Comparison of ENCODE assay signal across 7 cellular contexts in genomic region chr16:29348748-29349147, GRCh38. TPM values are rescaled to one million over a fixed set of nuclear protein-coding genes. Genes with fewer than 3 reads are reported as not detected.
DNase-seq lines count a peak whose midpoint lies in the region; ATAC-seq and TF ChIP-seq lines count a peak whose summit lies in the region.
"Not testable (repeated sequence)": the region's sequence is repeated elsewhere in the genome, so short reads cannot be mapped to it uniquely, and the experiment has no call there.
"Had no signal": no experiment of that assay in that cellular context is flagged by ENCODE, and none has a peak within 500 bp of the region (broad histone marks: within the 10 kb centered on the region; RNA-seq: fewer than 3 reads in every experiment).

No MANE protein-coding gene starts in this region.

- not testable (repeated sequence) for H2BK20ac ChIP-seq in IMR-90 (ENCODE audit: low read depth, low read length)

- H3K9me3 Mint-ChIP-seq in stimulated activated memory B cell treated with anti-CD40 and anti-IgM and Interleukin-4, amounts not matched to agents 10 μg/mL and 1 μg/mL and 100 μg/mL, for 72 hours: not testable (repeated sequence)

- in situ Hi-C loops in IMR-90 (cut with MboI; ENCODE audit: low sequenced_read_pairs): not testable (repeated sequence)

- not testable (repeated sequence) for H2AK5ac ChIP-seq in IMR-90 (ENCODE audit: low read depth, low read length)

- TF ChIP-seq CTCF in IMR-90 (conservative IDR thresholded peaks at IDR 0.05; ENCODE audit: low read depth, low read length); fibroblast of mammary gland (conservative IDR thresholded peaks at IDR 0.05; ENCODE audit: control insufficient read depth, insufficient read depth, low read depth, low read length); heart right ventricle (IDR thresholded peaks at IDR 0.05); right lobe of liver (IDR thresholded peaks at IDR 0.05): not testable (repeated sequence)

- not testable (repeated sequence) for TF ChIP-seq POLR2A in IMR-90 (IDR thresholded peaks at IDR 0.05; ENCODE audit: low read depth, low read length); right lobe of liver (IDR thresholded peaks at IDR 0.05)

- TF ChIP-seq RAD21 in IMR-90 (IDR thresholded peaks at IDR 0.05; ENCODE audit: low read length): not testable (repeated sequence)

- intact Hi-C loops in IMR-90 (cut with micrococcal nuclease); heart right ventricle (cut with DNase I); right cardiac atrium (cut with DNase I); right lobe of liver (cut with DNase I): not testable (repeated sequence)

- not testable (repeated sequence) for H2AFZ ChIP-seq in IMR-90 (replicated peaks; ENCODE audit: low read length, poor library complexity)

- H2BK15ac ChIP-seq in IMR-90 (ENCODE audit: low read depth, low read length): not testable (repeated sequence)

- H3K9me1 ChIP-seq in IMR-90 (ENCODE audit: insufficient read depth, low read length): not testable (repeated sequence)

- not testable (repeated sequence) for H3K36me3 Mint-ChIP-seq in stimulated activated memory B cell treated with anti-CD40 and anti-IgM and Interleukin-4, amounts not matched to agents 10 μg/mL and 1 μg/mL and 100 μg/mL, for 72 hours

- H2BK120ac ChIP-seq in IMR-90 (ENCODE audit: low read depth, low read length): peak overlapping the region; percentile 32; the same call in 1 of the 2 replicates

- peak overlapping the region; percentile 61; the same call in 1 of the 2 replicates for H3K4ac ChIP-seq in IMR-90 (ENCODE audit: low read depth, low read length)

- not testable (repeated sequence) for H3K27me3 Mint-ChIP-seq in stimulated activated memory B cell treated with anti-CD40 and anti-IgM and Interleukin-4, amounts not matched to agents 10 μg/mL and 1 μg/mL and 100 μg/mL, for 72 hours

- not testable (repeated sequence) for ATAC-seq in IMR-90 (ENCODE audit: low read depth); stimulated activated memory B cell treated with anti-CD40 and anti-IgM and Interleukin-4, amounts not matched to agents 10 μg/mL and 1 μg/mL and 100 μg/mL, for 72 hours
- ATAC-seq in heart right ventricle (peak in 6 of 8 donors; percentile 12 to 35 (median 26)), right cardiac atrium (peak; percentile 67 to 68), right lobe of liver (peak; percentile 72 to 83 (median 82))

- not testable (repeated sequence) for H3K4me3 ChIP-seq in IMR-90 (ENCODE audit: insufficient read depth, low read depth, low read length); fibroblast of mammary gland (ENCODE audit: control insufficient read depth, low read depth, low read length); heart right ventricle; right cardiac atrium (ENCODE audit: low read length); right lobe of liver

- H3K18ac ChIP-seq in IMR-90 (ENCODE audit: low read depth, low read length): not testable (repeated sequence)

- not testable (repeated sequence) for BruUV-seq in IMR-90 (replicated peaks; lab: Mats Ljungman, UMichigan)

- H3K56ac ChIP-seq in IMR-90 (ENCODE audit: extremely low read depth, insufficient read depth, low read length): not testable (repeated sequence)

- peak overlapping the region; percentile 70 for H4K5ac ChIP-seq in IMR-90 (ENCODE audit: low read depth, low read length)

- H3K23ac ChIP-seq in IMR-90 (ENCODE audit: low read depth, low read length): not testable (repeated sequence)

- not testable (repeated sequence) for H4K8ac ChIP-seq in IMR-90 (ENCODE audit: low read depth in 2 of 2, low read length in 2 of 2)

- peaks cover 17% of the 10 kb centered on the region for H3K4me1 Mint-ChIP-seq in stimulated activated memory B cell treated with anti-CD40 and anti-IgM and Interleukin-4, amounts not matched to agents 10 μg/mL and 1 μg/mL and 100 μg/mL, for 72 hours

- not testable (repeated sequence) for H3K9me3 ChIP-seq in IMR-90 (ENCODE audit: control insufficient read depth, insufficient read depth, low read length); heart right ventricle; right cardiac atrium (ENCODE audit: control insufficient read depth, low read length); right lobe of liver

- CTCF ChIA-PET in IMR-90 (lab: Yijun Ruan, JAX): not testable (repeated sequence)

- H3K4me2 ChIP-seq in IMR-90 (ENCODE audit: low read depth, low read length): not testable (repeated sequence)

- H3K9ac ChIP-seq in IMR-90 (ENCODE audit: low read depth, low read length): not testable (repeated sequence)

- not testable (repeated sequence) for H3K14ac ChIP-seq in IMR-90 (replicated peaks; ENCODE audit: low read depth, low read length)

- dilution Hi-C loops in IMR-90 (cut with HindIII; ENCODE audit: low sequenced_read_pairs, unreplicated experiment): not testable (repeated sequence)

- H3K79me1 ChIP-seq in IMR-90 (ENCODE audit: low read depth in 1 of 2, low read length in 2 of 2): not testable (repeated sequence)

- H3K36me3 ChIP-seq in IMR-90 (ENCODE audit: control insufficient read depth, insufficient read depth, low read length); heart right ventricle; right lobe of liver: not testable (repeated sequence)

- H4K91ac ChIP-seq in IMR-90 (ENCODE audit: insufficient read depth, low read depth, low read length): not testable (repeated sequence)

- 0 out of 2 replicates have a peak overlapping the region, but pooled peaks have one; percentile 7 for H3K27ac ChIP-seq in IMR-90 (ENCODE audit: insufficient read depth, low read length)
- peak overlapping the region in 6 of 10 donors; percentile 12 to 47 (median 35) for H3K27ac ChIP-seq in heart right ventricle
- H3K27ac ChIP-seq in right cardiac atrium (ENCODE audit: low read length); right lobe of liver: not testable (repeated sequence)

- H4K20me1 ChIP-seq in IMR-90 (ENCODE audit: insufficient read depth, low read length): not testable (repeated sequence)

- no CpG with 5 or more reads among the region's 3 CpGs for WGBS in IMR-90 (ENCODE audit: extremely low coverage in 2 of 2, insufficient read length in 1 of 2), 2 experiments
- 66% methylated on average over 3 of the region's 3 CpGs for WGBS in heart right ventricle, 2 donors
- 58% methylated on average over 3 of the region's 3 CpGs for WGBS in right cardiac atrium
- 30% methylated on average over 2 of the region's 3 CpGs for WGBS in right lobe of liver (ENCODE audit: insufficient coverage, low coverage, low lambda C conversion rate, missing lambda C conversion rate)

- POLR2A ChIA-PET in IMR-90 (lab: Charles Lee; ENCODE audit: unreplicated experiment): not testable (repeated sequence)

- DNase-seq in IMR-90, heart right ventricle, right lobe of liver: not testable (repeated sequence)
- DNase-seq in fibroblast of mammary gland (ENCODE audit: low read depth) (peak; percentile 3), right cardiac atrium (peak; percentile 50 to 85 (median 71))

- not testable (repeated sequence) for H3K27me3 ChIP-seq in IMR-90 (ENCODE audit: control insufficient read depth, insufficient read depth, low read length); heart right ventricle; right cardiac atrium (ENCODE audit: control insufficient read depth, insufficient read depth); right lobe of liver

- H2AK9ac ChIP-seq in IMR-90 (replicated peaks; ENCODE audit: low read depth, low read length, poor library complexity): not testable (repeated sequence)

- not testable (repeated sequence) for H2BK5ac ChIP-seq in IMR-90 (ENCODE audit: low read depth, low read length, poor library complexity, severe bottlenecking)

- H3K27ac Mint-ChIP-seq in stimulated activated memory B cell treated with anti-CD40 and anti-IgM and Interleukin-4, amounts not matched to agents 10 μg/mL and 1 μg/mL and 100 μg/mL, for 72 hours: peak overlapping the region; percentile 40

- not testable (repeated sequence) for H3K4me3 Mint-ChIP-seq in stimulated activated memory B cell treated with anti-CD40 and anti-IgM and Interleukin-4, amounts not matched to agents 10 μg/mL and 1 μg/mL and 100 μg/mL, for 72 hours

- not testable (repeated sequence) for H3K4me1 ChIP-seq in IMR-90 (ENCODE audit: control insufficient read depth, insufficient read depth, low read length); right cardiac atrium (ENCODE audit: control insufficient read depth, insufficient read depth, low read length); right lobe of liver
- H3K4me1 ChIP-seq in heart right ventricle: peaks cover 0 to 20% (median 3%) of the 10 kb centered on the region in 9 donors

RNA-seq across cellular contexts. Expression of gene NPIPB11, which starts 57.8 kb away (rescaled TPM):
- total RNA-seq in IMR-90 (2012; rRNA removed): under 0.01 TPM in 2 replicates
- 1.8 and 2.1 TPM in 2 replicates for polyA plus RNA-seq in IMR-90 (2012; rRNA removed)
- polyA plus RNA-seq in IMR-90 (2012; cell fraction: cytosol; rRNA removed): 0.37 and 0.66 TPM in 2 replicates
- polyA plus RNA-seq in IMR-90 (2012; cell fraction: nucleus; rRNA removed; ENCODE audit: low replicate concordance): 14.8 and 19.7 TPM in 2 replicates
- 1 to 10 TPM in 2 of 10 donors, under 1 TPM in 8; 0.08 to 3.1 (median 0.46) TPM for total RNA-seq in heart right ventricle
- polyA plus RNA-seq in heart right ventricle: 1 to 10 TPM in 1 of 2 donors, under 1 TPM in 1; 0.49 to 2.9 TPM
- total RNA-seq in right cardiac atrium: under 1 TPM; 0.20 to 0.93 (median 0.24) TPM
- polyA plus RNA-seq in right cardiac atrium: 1.0 TPM
- under 1 TPM; 0.29 to 0.60 (median 0.35) TPM for total RNA-seq in right lobe of liver
- total RNA-seq: H4 had no signal
